1 cellular context compared by ENCODE assay signal in the genomic region with DNA sequence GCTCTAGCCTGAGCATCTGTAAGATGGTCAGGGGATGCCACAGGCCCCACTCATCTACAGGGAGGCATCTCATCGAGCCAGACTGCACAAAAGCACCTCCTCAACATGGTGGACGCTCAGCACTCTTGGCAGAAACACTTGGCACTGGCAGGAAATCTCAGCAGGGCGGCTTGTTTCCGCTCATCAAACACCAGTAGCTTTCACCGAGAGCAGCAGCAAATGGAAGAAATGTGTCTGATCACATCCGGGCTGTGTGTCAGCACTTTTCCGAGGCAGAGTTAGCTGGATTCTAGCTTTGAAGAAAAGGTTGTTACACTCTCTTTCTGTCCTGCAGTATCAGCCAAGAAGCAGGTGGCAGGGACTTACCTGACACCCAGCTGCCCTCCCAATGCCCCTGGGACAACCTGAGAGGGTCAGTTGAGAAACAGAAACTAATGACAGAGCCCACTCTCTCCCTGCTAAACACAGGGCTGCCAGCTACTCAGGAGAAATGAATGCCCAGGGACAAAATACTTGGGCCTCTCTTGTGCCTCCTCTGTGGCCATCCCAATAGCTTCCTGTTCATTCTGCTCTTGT.
TF ChIP-seq lines count a peak whose summit lies in the region.

No MANE protein-coding gene starts in this region.

TF ChIP-seq in IMR-90, 13 proteins besides CTCF, POLR2A, EP300 and RAD21:
- TF ChIP-seq MAFK (IDR thresholded peaks at IDR 0.05; ENCODE audit: low read depth, low read length) = peak; percentile 4; the same call in 1 of the 2 replicates
- no peak for TF ChIP-seq MAZ (IDR thresholded peaks at IDR 0.05; ENCODE audit: borderline replicate concordance, low read depth, low read length)
TF ChIP-seq in IMR-90: peak in this region for 1.
